Comparison of ENCODE assay signal across 14 cellular contexts in genomic region chr20:60116128-60116909, GRCh38.
DNase-seq lines count a peak whose midpoint lies in the region; ATAC-seq lines count a peak whose summit lies in the region.
"Had no signal": no experiment of that assay in that cellular context is flagged by ENCODE, and none has a peak within 500 bp of the region (broad histone marks: within the 10 kb centered on the region; RNA-seq: fewer than 3 reads in every experiment).

No MANE protein-coding gene starts in this region.

- DNase-seq in stimulated activated naive CD8-positive, alpha-beta T cell treated with anti-CD3 and anti-CD28 coated beads, Interleukin-15, Interleukin-2, amounts not matched to agents 100 U/mL and 50 U/mL, for 24 hours = peak; percentile 5
- no peak for DNase-seq in stimulated activated naive CD8-positive, alpha-beta T cell treated with anti-CD3 and anti-CD28 coated beads, Interleukin-15, amount 100 ng/mL, for 72 hours
- DNase-seq in NOMO-1 treated with DMSO at 0.1 percent for 48 hours (lab: John Stamatoyannopoulos, UW; ENCODE audit: unreplicated experiment) (peak; percentile 68), islet precursor cell (peak; percentile 38), SKM-1 treated with dmso at 0.1 percent for 144 hours (lab: John Stamatoyannopoulos, UW; ENCODE audit: unreplicated experiment) (no peak)
- DNase-seq: activated CD4-positive, CD25-positive, alpha-beta regulatory T cell treated with anti-CD3 and anti-CD28 coated beads, Interleukin-2, amount 50 U/mL, for 72 hours; brain microvascular endothelial cell; left cardiac atrium; NCI-H1436 treated with DMSO at 0.1 percent for 48 hours; stimulated activated CD4-positive, alpha-beta T cell treated with anti-CD3 and anti-CD28 coated beads, Interleukin-12 subunit alpha, Interleukin-12 subunit beta, amount 100 ng/mL, for 4 hours had no signal

- peaks cover 8% of the 10 kb centered on the region for H3K27me3 Mint-ChIP-seq in stimulated activated naive CD8-positive, alpha-beta T cell treated with anti-CD3 and anti-CD28 coated beads, Interleukin-15, amount 100 ng/mL, for 72 hours

- H3K27ac Mint-ChIP-seq in stimulated activated naive CD8-positive, alpha-beta T cell treated with anti-CD3 and anti-CD28 coated beads, Interleukin-15, amount 100 ng/mL, for 72 hours = no peak overlapping the region
- H3K27ac Mint-ChIP-seq: activated naive CD4-positive, alpha-beta T cell treated with anti-CD3 and anti-CD28 coated beads, Interleukin-2, amount 50 U/mL, for 24 hours had no signal

- no peaks in the 10 kb centered on the region for H3K9me3 Mint-ChIP-seq in stimulated activated naive CD8-positive, alpha-beta T cell treated with anti-CD3 and anti-CD28 coated beads, Interleukin-15, amount 100 ng/mL, for 72 hours
- H3K9me3 Mint-ChIP-seq: activated naive CD4-positive, alpha-beta T cell treated with anti-CD3 and anti-CD28 coated beads, Interleukin-2, amount 50 U/mL, for 24 hours had no signal

- no peak overlapping the region for H3K4me3 Mint-ChIP-seq in stimulated activated naive CD8-positive, alpha-beta T cell treated with anti-CD3 and anti-CD28 coated beads, Interleukin-15, amount 100 ng/mL, for 72 hours
- H3K4me3 Mint-ChIP-seq: activated naive CD4-positive, alpha-beta T cell treated with anti-CD3 and anti-CD28 coated beads, Interleukin-2, amount 50 U/mL, for 24 hours had no signal

- no peak for ATAC-seq in stimulated activated naive CD8-positive, alpha-beta T cell treated with anti-CD3 and anti-CD28 coated beads, Interleukin-15, Interleukin-2, amounts not matched to agents 100 U/mL and 50 U/mL, for 24 hours
- no peak for ATAC-seq in stimulated activated naive CD8-positive, alpha-beta T cell treated with anti-CD3 and anti-CD28 coated beads, Interleukin-15, amount 100 ng/mL, for 72 hours
- ATAC-seq in GM18517 (IDR thresholded peaks at IDR 0.05; ENCODE audit: unreplicated experiment) (no peak), GM18861 (IDR thresholded peaks at IDR 0.05; ENCODE audit: unreplicated experiment) (no peak), GM19328 (IDR thresholded peaks at IDR 0.05; ENCODE audit: unreplicated experiment) (no peak)

- no peaks in the 10 kb centered on the region for H3K4me1 Mint-ChIP-seq in stimulated activated naive CD8-positive, alpha-beta T cell treated with anti-CD3 and anti-CD28 coated beads, Interleukin-15, amount 100 ng/mL, for 72 hours

Comparison
In these comparisons a context has a peak if more than half of its experiments do, and no peak if none do; other contexts are left out.
1. DNase-seq: peak in stimulated activated naive CD8-positive, alpha-beta T cell treated with anti-CD3 and anti-CD28 coated beads, Interleukin-15, Interleukin-2, amounts not matched to agents 100 U/mL and 50 U/mL, for 24 hours (single experiment), NOMO-1 treated with DMSO at 0.1 percent for 48 hours (single experiment) and islet precursor cell (single experiment); none in stimulated activated naive CD8-positive, alpha-beta T cell treated with anti-CD3 and anti-CD28 coated beads, Interleukin-15, amount 100 ng/mL, for 72 hours (0 of 2) and SKM-1 treated with dmso at 0.1 percent for 144 hours (single experiment).